Comparison of ENCODE assay signal across 8 cellular contexts in the genomic region with DNA sequence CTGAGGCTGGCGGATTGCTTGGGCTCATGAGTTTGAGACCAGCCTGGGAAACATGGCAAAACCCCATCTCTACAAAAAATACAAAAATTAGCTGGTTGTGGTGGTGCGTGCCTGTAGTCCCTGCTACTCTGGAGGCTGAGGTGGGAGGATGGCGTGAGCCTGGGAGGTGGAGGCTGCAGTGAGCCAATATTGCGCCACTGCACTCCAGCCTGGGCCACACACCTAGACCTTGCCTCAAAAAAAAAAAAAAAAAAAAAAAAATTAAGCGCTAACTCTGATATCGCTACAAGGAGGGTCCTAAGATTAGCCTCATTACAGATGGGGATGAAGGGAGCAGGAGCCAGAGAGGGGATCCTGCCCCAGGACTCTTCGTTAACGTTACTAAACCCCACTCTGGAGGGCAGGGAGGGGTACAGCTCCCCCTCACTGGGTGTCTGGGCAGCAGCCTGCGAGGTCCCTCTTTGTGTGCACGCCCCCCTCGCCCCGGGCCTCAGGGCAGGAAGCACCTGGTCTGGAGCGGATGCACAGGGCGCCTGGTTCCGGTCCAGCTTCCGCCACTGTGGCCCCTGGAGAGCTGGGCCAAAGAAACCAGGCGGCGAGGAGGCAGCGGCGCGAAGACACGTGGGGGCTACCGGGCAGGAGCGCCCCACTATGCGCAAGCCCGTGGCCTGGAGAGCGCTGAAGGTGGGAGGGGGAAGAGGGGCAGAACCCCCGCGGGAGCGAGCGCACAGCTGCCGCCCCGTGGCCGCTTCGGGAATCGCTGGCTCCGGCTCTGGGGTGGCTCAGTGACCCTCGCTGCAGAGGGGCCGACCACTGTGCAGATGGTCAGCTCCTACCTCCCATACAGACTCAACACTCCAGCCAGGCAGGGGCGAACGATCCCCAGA. TPM values are rescaled to one million over a fixed set of nuclear protein-coding genes. Genes with fewer than 3 reads are reported as not detected.
DNase-seq lines count a peak whose midpoint lies in the region; FAIRE-seq and TF ChIP-seq lines count a peak whose summit lies in the region.

No MANE protein-coding gene starts in this region.

- DNase-seq in GM18507 (ENCODE audit: extremely low spot score, insufficient read length, low read depth) (peak; percentile 66), endodermal cell (peak; percentile 87), uterus (peak; percentile 51 to 67), pons (ENCODE audit: low spot score) (no peak), NCI-H1105 (lab: John Stamatoyannopoulos, UW) (no peak)
- no peak for DNase-seq in Jurkat, Clone E6-1 (ENCODE audit: low read depth, low spot score)
- DNase-seq in activated CD8-positive, alpha-beta memory T cell treated with anti-CD3 and anti-CD28 coated beads for 24 hours = peak; percentile 89

- intact Hi-C loops in uterus (cut with DNase I; ENCODE audit: low total_unique reads) = no loop called here

- H3K4me3 Mint-ChIP-seq in endodermal cell = no peak overlapping the region
- no peak overlapping the region for H3K4me3 Mint-ChIP-seq in nephron

- peaks cover 3% of the 10 kb centered on the region for H3K36me3 ChIP-seq in endodermal cell (ENCODE audit: control insufficient read depth, insufficient read depth, low read length)
- no peaks in the 10 kb centered on the region for H3K36me3 ChIP-seq in uterus

- H3K36me3 Mint-ChIP-seq in endodermal cell (ENCODE audit: low read depth) (peaks cover 14% of the 10 kb centered on the region), nephron (ENCODE audit: low read depth) (peaks cover 6% of the 10 kb centered on the region)

- H3K9ac ChIP-seq in endodermal cell (ENCODE audit: extremely low read depth, low read length, poor library complexity, severe bottlenecking) = no peak overlapping the region

- H3K4me1 ChIP-seq in endodermal cell (ENCODE audit: control insufficient read depth, insufficient read depth, low read length) = no peaks in the 10 kb centered on the region
- H3K4me1 ChIP-seq in uterus = peaks cover 0 to 8% of the 10 kb centered on the region in 2 donors

- peaks cover 30% of the 10 kb centered on the region for H3K27me3 ChIP-seq in endodermal cell (ENCODE audit: control insufficient read depth, insufficient read depth, low read length, poor library complexity, severe bottlenecking)
- no peaks in the 10 kb centered on the region for H3K27me3 ChIP-seq in uterus

- H3K27ac Mint-ChIP-seq in endodermal cell (no peak overlapping the region), nephron (no peak overlapping the region)

- H3K9me3 ChIP-seq in endodermal cell (ENCODE audit: control insufficient read depth, low read length) (no peaks in the 10 kb centered on the region), uterus (no peaks in the 10 kb centered on the region)

- TF ChIP-seq POLR2A in uterus (IDR thresholded peaks at IDR 0.05) = no peak

- H3K27ac ChIP-seq in endodermal cell (ENCODE audit: low read depth, low read length) = no peak overlapping the region
- H3K27ac ChIP-seq in uterus = peak overlapping the region; percentile 2 to 80

- TF ChIP-seq CTCF in endodermal cell (conservative IDR thresholded peaks at IDR 0.05) (peak; percentile 84), nephron (IDR thresholded peaks at IDR 0.05; ENCODE audit: unreplicated experiment in 3 of 3) (peak; percentile 59 to 64 (median 64)), uterus (IDR thresholded peaks at IDR 0.05) (peak; percentile 46 to 63 (median 58))

- H3K9me3 Mint-ChIP-seq in endodermal cell = no peaks in the 10 kb centered on the region
- H3K9me3 Mint-ChIP-seq in nephron = no peaks in the 10 kb centered on the region

- H3K27me3 Mint-ChIP-seq in endodermal cell (ENCODE audit: insufficient read depth) (peaks cover 28% of the 10 kb centered on the region), nephron (ENCODE audit: low read depth) (peaks cover 41% of the 10 kb centered on the region)

- FAIRE-seq in GM18507 (lab: Jason Lieb, UNC) = peak; percentile 89

- WGBS in endodermal cell (ENCODE audit: insufficient coverage in 1 of 2, insufficient read length in 1 of 2), 2 experiments = 70 to 83% methylated on average over 12 to 41 of the region's 41 CpGs

- H3K4me1 Mint-ChIP-seq in endodermal cell (peaks cover 7% of the 10 kb centered on the region), nephron (peaks cover 6% of the 10 kb centered on the region)

- peak overlapping the region; percentile 41 for H3K4me3 ChIP-seq in Jurkat, Clone E6-1 (ENCODE audit: low read length)
- H3K4me3 ChIP-seq in endodermal cell (ENCODE audit: low read length) (no peak overlapping the region), uterus (no peak overlapping the region)

RNA-seq across cellular contexts. Expression of a gene that starts 1.5 kb away (rescaled TPM):
- 0.59 TPM for polyA plus RNA-seq in Jurkat, Clone E6-1 (2012; ENCODE audit: insufficient read depth, insufficient read length)
- total RNA-seq in endodermal cell (1 to 10 TPM; 1.9 to 2.0 TPM), uterus (10 to 100 TPM in 3 of 4 donors, 1 to 10 TPM in 1; 2.6 to 15.5 (median 11.1) TPM)
- polyA plus RNA-seq in endodermal cell (2013, experiment 1 of 2) = 1.00 TPM
- 1.1 TPM for polyA plus RNA-seq in endodermal cell (2013, experiment 2 of 2)

RNA-seq across cellular contexts. Expression of a gene that starts 12.3 kb away (rescaled TPM):
- 52.9 TPM for polyA plus RNA-seq in Jurkat, Clone E6-1 (2012; ENCODE audit: insufficient read depth, insufficient read length)
- total RNA-seq in endodermal cell = 10 to 100 TPM; 51.3 to 66.2 TPM
- 37.5 TPM for polyA plus RNA-seq in endodermal cell (2013, experiment 1 of 2)
- polyA plus RNA-seq in endodermal cell (2013, experiment 2 of 2) = 35.3 TPM
- 10 to 100 TPM; 23.2 to 99.4 (median 33.6) TPM for total RNA-seq in uterus

RNA-seq across cellular contexts. Expression of a gene that starts 13.9 kb away (rescaled TPM):
- polyA plus RNA-seq in Jurkat, Clone E6-1 (2012; ENCODE audit: insufficient read depth, insufficient read length) = 24.0 TPM
- total RNA-seq in endodermal cell (100 to 1,000 TPM; 164 to 172 TPM), uterus (10 to 100 TPM; 13.4 to 28.1 (median 15.8) TPM)
- polyA plus RNA-seq in endodermal cell (2013, experiment 1 of 2) = 61.1 TPM
- 53.8 TPM for polyA plus RNA-seq in endodermal cell (2013, experiment 2 of 2)

RNA-seq across cellular contexts. Expression of a gene that starts 46.0 kb away (rescaled TPM):
- polyA plus RNA-seq in Jurkat, Clone E6-1 (2012; ENCODE audit: insufficient read depth, insufficient read length) = 137 TPM
- total RNA-seq in endodermal cell (10 to 100 TPM; 30.8 to 34.8 TPM), uterus (10 to 100 TPM; 42.2 to 72.1 (median 44.8) TPM)
- 44.8 TPM for polyA plus RNA-seq in endodermal cell (2013, experiment 1 of 2)
- polyA plus RNA-seq in endodermal cell (2013, experiment 2 of 2) = 42.4 TPM

RNA-seq across cellular contexts. Expression of a gene that starts 46.0 kb away (rescaled TPM):
- polyA plus RNA-seq in Jurkat, Clone E6-1 (2012; ENCODE audit: insufficient read depth, insufficient read length) = 52.0 TPM
- total RNA-seq in endodermal cell (10 to 100 TPM; 55.3 to 66.6 TPM), uterus (100 to 1,000 TPM in 1 of 4 donors, 10 to 100 TPM in 3; 15.1 to 108 (median 66.7) TPM)
- polyA plus RNA-seq in endodermal cell (2013, experiment 1 of 2) = 51.9 TPM
- 52.6 TPM for polyA plus RNA-seq in endodermal cell (2013, experiment 2 of 2)

Comparison
In these comparisons a context has a peak if more than half of its experiments do, and no peak if none do; other contexts are left out.
1. DNase-seq: peak in GM18507 (single experiment), activated CD8-positive, alpha-beta memory T cell treated with anti-CD3 and anti-CD28 coated beads for 24 hours (single experiment), endodermal cell (single experiment) and uterus (2 of 2); none in Jurkat, Clone E6-1 (single experiment), pons (single experiment) and NCI-H1105 (single experiment).
2. RNA of a gene that starts 13.9 kb away (total RNA-seq): 164 to 172 TPM in endodermal cell; 13.4 to 28.1 TPM in uterus; every median in the first group is over 4 times any median in the second.
3. Peak in every context shown above with its lines, with median percentiles within 50 percentile points of each other: CTCF ChIP-seq.